Comparison of ENCODE assay signal across 1 cellular context in genomic region chr22:37432708-37433054, GRCh38.
TF ChIP-seq lines count a peak whose summit lies in the region.

No MANE protein-coding gene starts in this region.

TF ChIP-seq in HCT116, 20 proteins besides CTCF, POLR2A, EP300 and RAD21:
- TF ChIP-seq ATF3 (IDR thresholded peaks at IDR 0.05) = no peak
- TF ChIP-seq REST (IDR thresholded peaks at IDR 0.05; ENCODE audit: low read depth) = no peak
- 0 out of 2 replicates have a peak, but pooled peaks have one; percentile 2 for TF ChIP-seq POLR2AphosphoS5 (IDR thresholded peaks at IDR 0.05; ENCODE audit: low read depth, low read length)
- TF ChIP-seq JUND (IDR thresholded peaks at IDR 0.05) = no peak
